14 cellular contexts compared by ENCODE assay signal in the genomic region with DNA sequence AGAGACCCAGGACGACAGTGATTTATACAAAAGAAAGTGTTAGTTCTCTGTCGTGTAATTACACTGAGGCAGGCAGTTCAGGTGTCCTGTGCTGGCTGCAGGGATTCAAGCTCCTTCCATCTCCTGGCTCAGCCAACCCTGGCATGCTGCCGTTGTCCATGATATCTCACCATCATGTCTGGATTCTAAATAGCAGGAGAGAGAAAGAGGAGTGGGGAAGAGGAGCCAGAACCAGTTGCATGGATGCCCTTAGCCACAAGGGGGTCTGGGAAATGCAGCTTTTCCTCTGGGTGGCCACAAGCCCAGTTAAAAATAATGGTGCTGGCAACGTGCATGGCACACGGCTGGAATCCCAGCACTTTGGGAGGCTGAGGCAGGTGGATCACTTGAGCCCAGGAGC. TPM values are rescaled to one million over a fixed set of nuclear protein-coding genes. Genes with fewer than 3 reads are reported as not detected.
DNase-seq lines count a peak whose midpoint lies in the region; ATAC-seq and TF ChIP-seq lines count a peak whose summit lies in the region.
"Had no signal": no experiment of that assay in that cellular context is flagged by ENCODE, and none has a peak within 500 bp of the region (broad histone marks: within the 10 kb centered on the region; RNA-seq: fewer than 3 reads in every experiment).

No MANE protein-coding gene starts in this region.

- H3K9me3 ChIP-seq in Loucy (ENCODE audit: insufficient read depth, low read depth, low read length) (no peaks in the 10 kb centered on the region), spleen (peaks cover 0 to 5% (median 0%) of the 10 kb centered on the region in 8 donors), stomach (no peaks in the 10 kb centered on the region)
- H3K9me3 ChIP-seq: esophagus squamous epithelium had no signal

- no peak overlapping the region for H3K9ac ChIP-seq in Loucy (ENCODE audit: low read depth, low read length, poor library complexity, severe bottlenecking)
- H3K9ac ChIP-seq in mesendoderm (ENCODE audit: low read length) = no peak overlapping the region

- H3K9me3 Mint-ChIP-seq in effector memory CD8-positive, alpha-beta T cell = peaks cover 0 to 2% of the 10 kb centered on the region in 2 donors

- peak overlapping the region; percentile 89 to 94 for H3K27ac Mint-ChIP-seq in effector memory CD8-positive, alpha-beta T cell

- H3K4ac ChIP-seq in mesendoderm (ENCODE audit: low read depth, low read length) = no peak overlapping the region

- peak overlapping the region in 1 of 8 donors; percentile 10 for H3K27ac ChIP-seq in spleen
- H3K27ac ChIP-seq in mesendoderm (ENCODE audit: low read depth, low read length) = no peak overlapping the region
- no peak overlapping the region for H3K27ac ChIP-seq in stomach
- H3K27ac ChIP-seq: esophagus squamous epithelium had no signal

- H3K36me3 ChIP-seq in Loucy (ENCODE audit: insufficient read depth, low read length) (no peaks in the 10 kb centered on the region), spleen (peaks cover 0 to under 1% (median 0%) of the 10 kb centered on the region in 6 donors), mesendoderm (ENCODE audit: control insufficient read depth, insufficient read depth, low read length) (peaks cover 1% of the 10 kb centered on the region), stomach (no peaks in the 10 kb centered on the region)
- H3K36me3 ChIP-seq: esophagus squamous epithelium had no signal

- H3K4me3 Mint-ChIP-seq in effector memory CD8-positive, alpha-beta T cell = peak overlapping the region; percentile 34 to 71

- peak; percentile 46 for TF ChIP-seq CTCF in Loucy (conservative IDR thresholded peaks at IDR 0.05; ENCODE audit: low read length)
- no peak for TF ChIP-seq CTCF in spleen (IDR thresholded peaks at IDR 0.05 in 8 of 11, conservative IDR thresholded peaks at IDR 0.05 in 3 of 11)
- TF ChIP-seq CTCF in stomach (IDR thresholded peaks at IDR 0.05) = no peak

- H4K5ac ChIP-seq in mesendoderm (ENCODE audit: low read length) = no peak overlapping the region

- H2AK5ac ChIP-seq in mesendoderm (ENCODE audit: low read length) = no peak overlapping the region

- H2AFZ ChIP-seq in Loucy (ENCODE audit: low read length) = no peak overlapping the region

- no peak overlapping the region for H4K8ac ChIP-seq in mesendoderm (ENCODE audit: low read depth, low read length)

- H3K27me3 ChIP-seq in Loucy (ENCODE audit: insufficient read depth, low read length, poor library complexity, severe bottlenecking) = no peaks in the 10 kb centered on the region
- no peaks in the 10 kb centered on the region for H3K27me3 ChIP-seq in spleen (replicated peaks in 1 of 7)
- H3K27me3 ChIP-seq in mesendoderm (ENCODE audit: insufficient read depth, low read length, poor library complexity) = no peaks in the 10 kb centered on the region
- peaks cover 0 to 21% (median 0%) of the 10 kb centered on the region in 3 donors for H3K27me3 ChIP-seq in stomach

- no peak overlapping the region for H2BK120ac ChIP-seq in mesendoderm (ENCODE audit: low read depth, low read length)

- intact Hi-C loops in spleen (cut with DNase I; ENCODE audit: low total_unique reads) (no loop called here), stomach (cut with DNase I; ENCODE audit: low total_unique reads) (no loop called here)

- H3K4me3 ChIP-seq in Loucy (ENCODE audit: low read length, poor library complexity, severe bottlenecking) = no peak overlapping the region
- no peak overlapping the region for H3K4me3 ChIP-seq in spleen
- no peak overlapping the region for H3K4me3 ChIP-seq in mesendoderm (ENCODE audit: low read length)
- no peak overlapping the region for H3K4me3 ChIP-seq in stomach
- H3K4me3 ChIP-seq: esophagus squamous epithelium, smooth muscle cell had no signal

- H4K20me1 ChIP-seq in Loucy (ENCODE audit: insufficient read depth, low read length, poor library complexity, severe bottlenecking) = no peaks in the 10 kb centered on the region

- peaks cover 58 to 64% of the 10 kb centered on the region in 2 donors for H3K4me1 Mint-ChIP-seq in effector memory CD8-positive, alpha-beta T cell (ENCODE audit: low read depth in 2 of 2)

- H3K23ac ChIP-seq in mesendoderm (ENCODE audit: low read length) = no peak overlapping the region

- no peak overlapping the region for H3K56ac ChIP-seq in mesendoderm (ENCODE audit: low read length)

- no peak overlapping the region for H2BK15ac ChIP-seq in mesendoderm (replicated peaks; ENCODE audit: low read depth)

- peak; percentile 4 for DNase-seq in NCI-H748 (lab: John Stamatoyannopoulos, UW; ENCODE audit: unreplicated experiment)
- no peak for DNase-seq in NCI-H748 treated with DMSO at 0.1 percent for 48 hours (lab: John Stamatoyannopoulos, UW)
- DNase-seq in effector memory CD8-positive, alpha-beta T cell = no peak
- peak; percentile 16 for DNase-seq in spleen
- no peak for DNase-seq in mesendoderm
- DNase-seq in stomach = no peak
- DNase-seq: activated naive CD4-positive, alpha-beta T cell treated with Interleukin-2 at 50 U/mL for 16 hours; esophagus squamous epithelium had no signal

- no peak overlapping the region for H3K4me2 ChIP-seq in Loucy (ENCODE audit: low read depth, low read length, poor library complexity, severe bottlenecking)
- no peak overlapping the region for H3K4me2 ChIP-seq in mesendoderm (ENCODE audit: low read length)
- H3K4me2 ChIP-seq: smooth muscle cell had no signal

- TF ChIP-seq EP300 in stomach (IDR thresholded peaks at IDR 0.05) = no peak

- no peak overlapping the region for H2BK5ac ChIP-seq in mesendoderm (ENCODE audit: low read length)

- H3K4me1 ChIP-seq in Loucy (ENCODE audit: insufficient read depth, low read length, poor library complexity, severe bottlenecking) = peaks cover 23% of the 10 kb centered on the region
- peaks cover 17 to 72% (median 36%) of the 10 kb centered on the region in 6 donors for H3K4me1 ChIP-seq in spleen
- H3K4me1 ChIP-seq in mesendoderm (ENCODE audit: control insufficient read depth, low read depth, low read length) = no peaks in the 10 kb centered on the region
- H3K4me1 ChIP-seq in stomach = no peaks in the 10 kb centered on the region

- no peaks in the 10 kb centered on the region for H3K79me2 ChIP-seq in Loucy (ENCODE audit: insufficient read depth, low read length)
- H3K79me2 ChIP-seq in mesendoderm (ENCODE audit: control insufficient read depth, insufficient read depth, low read length) = no peaks in the 10 kb centered on the region

- H3K36me3 Mint-ChIP-seq in effector memory CD8-positive, alpha-beta T cell (ENCODE audit: insufficient read depth) = peaks cover 30% of the 10 kb centered on the region

- H3K18ac ChIP-seq in mesendoderm (ENCODE audit: low read length) = no peak overlapping the region

- 61 to 78% (median 69%) methylated on average over 5 of the region's 5 CpGs for WGBS in spleen, 5 donors
- no CpG with 5 or more reads among the region's 5 CpGs for WGBS in mesendoderm (ENCODE audit: extremely low coverage, insufficient coverage, low lambda C conversion rate)
- 40 to 58% (median 44%) methylated on average over 5 of the region's 5 CpGs for WGBS in stomach, 5 donors

- peaks cover under 1% of the 10 kb centered on the region for H3K79me1 ChIP-seq in mesendoderm (ENCODE audit: low read length)

- no peaks in the 10 kb centered on the region for H3K27me3 Mint-ChIP-seq in effector memory CD8-positive, alpha-beta T cell

- ATAC-seq in effector memory CD8-positive, alpha-beta T cell (replicated peaks) = no peak
- ATAC-seq in HG03571 (IDR thresholded peaks at IDR 0.05; ENCODE audit: unreplicated experiment) = no peak

- TF ChIP-seq POLR2A in spleen (IDR thresholded peaks at IDR 0.05) = no peak
- TF ChIP-seq POLR2A in stomach (IDR thresholded peaks at IDR 0.05) = no peak

- no peaks in the 10 kb centered on the region for H3K9me2 ChIP-seq in Loucy (replicated peaks; ENCODE audit: low read depth, low read length)

- H3F3A ChIP-seq in Loucy (ENCODE audit: low read depth) = no peaks in the 10 kb centered on the region; the same call in 1 of the 2 replicates

RNA-seq across cellular contexts. Expression of gene C16orf54, which starts 9.7 kb away (rescaled TPM):
- total RNA-seq in spleen (10 to 100 TPM; 34.5 to 46.0 (median 40.5) TPM), stomach (1 to 10 TPM in 2 of 5 donors, under 1 TPM in 1, not detected in 2; 0.37 to 3.5 (median 2.3) TPM)
- polyA plus RNA-seq in spleen (10 to 100 TPM; 15.6 to 21.0 (median 16.6) TPM), stomach (under 1 TPM; 0.48 to 1.00 (median 0.92) TPM)
- not detected for polyA plus RNA-seq in mesendoderm (2013, experiment 1 of 2)
- polyA plus RNA-seq in mesendoderm (2013, experiment 2 of 2) = not detected
- total RNA-seq: A673, smooth muscle cell, temporal lobe had no signal
- polyA plus RNA-seq: smooth muscle cell had no signal

RNA-seq across cellular contexts. Expression of gene ZG16, which starts 41.9 kb away (rescaled TPM):
- total RNA-seq in spleen (not detected), stomach (10 to 100 TPM in 1 of 5 donors, 1 to 10 TPM in 1, not detected in 3; 1.1 to 33.6 TPM)
- polyA plus RNA-seq in spleen (under 1 TPM in 2 of 3 donors, not detected in 1; 0.06 to 0.07 TPM), stomach (under 1 TPM in 1 of 3 donors, not detected in 2; 0.76 TPM)
- 0.01 TPM for polyA plus RNA-seq in mesendoderm (2013, experiment 1 of 2)
- polyA plus RNA-seq in mesendoderm (2013, experiment 2 of 2) = not detected
- total RNA-seq: A673, esophagus squamous epithelium, lower leg skin, smooth muscle cell, temporal lobe had no signal
- polyA plus RNA-seq: smooth muscle cell had no signal

RNA-seq across cellular contexts. Expression of gene KIF22, which starts 54.4 kb away (rescaled TPM):
- total RNA-seq in spleen (10 to 100 TPM; 26.6 to 45.1 (median 36.2) TPM), stomach (100 to 1,000 TPM in 1 of 5 donors, 10 to 100 TPM in 4; 11.1 to 229 (median 26.8) TPM)
- polyA plus RNA-seq in spleen (10 to 100 TPM; 47.4 to 59.2 (median 56.4) TPM), stomach (10 to 100 TPM; 53.6 to 88.5 (median 59.2) TPM)
- 74.0 TPM for polyA plus RNA-seq in mesendoderm (2013, experiment 1 of 2)
- polyA plus RNA-seq in mesendoderm (2013, experiment 2 of 2) = 75.7 TPM

RNA-seq across cellular contexts. Expression of gene QPRT, which starts 57.1 kb away (rescaled TPM):
- total RNA-seq in spleen = 10 to 100 TPM in 6 of 7 donors, 1 to 10 TPM in 1; 8.8 to 37.2 (median 21.7) TPM
- 1 to 10 TPM; 3.3 to 8.0 (median 7.5) TPM for polyA plus RNA-seq in spleen
- 85.6 TPM for polyA plus RNA-seq in mesendoderm (2013, experiment 1 of 2)
- polyA plus RNA-seq in mesendoderm (2013, experiment 2 of 2) = 82.1 TPM
- total RNA-seq in stomach = 100 to 1,000 TPM in 1 of 5 donors, 1 to 10 TPM in 3, not detected in 1; 5.1 to 114 (median 7.8) TPM
- polyA plus RNA-seq in stomach = 10 to 100 TPM in 1 of 3 donors, 1 to 10 TPM in 2; 2.4 to 11.6 (median 7.3) TPM

Comparison
In these comparisons a context has a peak if more than half of its experiments do, and no peak if none do; other contexts are left out.
1. DNase-seq: peak in NCI-H748 (single experiment) and spleen (single experiment); none in NCI-H748 treated with DMSO at 0.1 percent for 48 hours (single experiment), effector memory CD8-positive, alpha-beta T cell (0 of 3), mesendoderm (single experiment) and stomach (single experiment).
2. RNA of gene C16orf54, which starts 9.7 kb away (total RNA-seq): 34.5 to 46.0 TPM in spleen; 0.37 to 3.5 TPM in stomach; every median in the first group is over 4 times any median in the second.